In genomic region chr20:324177-325042, GRCh38 we compare ENCODE assay signal across 8 cellular contexts. TPM values are rescaled to one million over a fixed set of nuclear protein-coding genes. Genes with fewer than 3 reads are reported as not detected.
A peak's percentile ranks its signal among the peaks of the same experiment; 100 is the strongest.
DNase-seq lines count a peak whose midpoint lies in the region; ATAC-seq and TF ChIP-seq lines count a peak whose summit lies in the region.

No MANE protein-coding gene starts in this region.

- peak overlapping the region; percentile 88 to 96 (median 92) for H3K27ac Mint-ChIP-seq in CD4-positive, alpha-beta memory T cell
- peak overlapping the region; percentile 78 for H3K27ac Mint-ChIP-seq in activated CD4-positive, alpha-beta memory T cell treated with anti-CD3 and anti-CD28 coated beads for 36 hours

- POLR2A ChIA-PET in CD4-positive, alpha-beta memory T cell (lab: Charles Lee; ENCODE audit: partially characterized antibody), result interaction anchor here (0.7 to 4.3 kb wide), 9 partner anchors 15 to 219 kb away, joined by 3 to 112 read pairs (median 3); partner anchors contain the start of genes CSNK2A1, TBC1D20 and ZCCHC3
- POLR2A ChIA-PET in activated CD4-positive, alpha-beta memory T cell treated with anti-CD3 and anti-CD28 coated beads for 36 hours (lab: Charles Lee), result interaction anchor here (1.1 to 3.1 kb wide), 4 partner anchors 18 to 28 kb away, joined by 4 to 17 read pairs (median 4); partner anchors contain the start of gene ZCCHC3

- peak overlapping the region; percentile 45 for H3K27ac ChIP-seq in CD4-positive, alpha-beta memory T cell (ENCODE audit: low read depth, low read length)
- H3K27ac ChIP-seq in lung (ENCODE audit: low read depth in 1 of 2, low read length in 1 of 2), result peak overlapping the region; percentile 87 to 94

- no peaks in the 10 kb centered on the region for H3K9me3 ChIP-seq in CD4-positive, alpha-beta memory T cell (ENCODE audit: control insufficient read depth in 1 of 2, low read length in 2 of 2)
- H3K9me3 ChIP-seq in lung (ENCODE audit: control insufficient read depth in 2 of 2, insufficient read depth in 1 of 2, low read length in 1 of 2), result no peaks in the 10 kb centered on the region

- DNase-seq in CD4-positive, alpha-beta memory T cell, result peak; percentile 83 to 87 (median 84)
- peak; percentile 98 for DNase-seq in NCI-H748 (lab: John Stamatoyannopoulos, UW; ENCODE audit: unreplicated experiment)
- DNase-seq in activated CD4-positive, alpha-beta memory T cell treated with anti-CD3 and anti-CD28 coated beads for 36 hours, result peak; percentile 89
- peak; percentile 93 for DNase-seq in ecto neural progenitor cell (ENCODE audit: low spot score)
- DNase-seq in lung (ENCODE audit: low spot score), result peak; percentile 94
- peak; percentile 81 to 92 (median 81) for DNase-seq in stimulated activated CD4-positive, alpha-beta T cell treated with anti-CD3 and anti-CD28 coated beads, TNF-alpha, amount 100 ng/mL, for 24 hours (ENCODE audit: low read depth in 3 of 3)

- H3K4me1 Mint-ChIP-seq in CD4-positive, alpha-beta memory T cell, result peaks cover 3 to 22% (median 14%) of the 10 kb centered on the region in 4 donors
- H3K4me1 Mint-ChIP-seq in activated CD4-positive, alpha-beta memory T cell treated with anti-CD3 and anti-CD28 coated beads for 36 hours (ENCODE audit: low read depth), result peaks cover 14% of the 10 kb centered on the region

- WGBS in lung, 2 donors, result 0 to 1% methylated on average over 67 to 68 of the region's 68 CpGs

- no peaks in the 10 kb centered on the region for H3K27me3 ChIP-seq in CD4-positive, alpha-beta memory T cell (ENCODE audit: insufficient read depth, low read length)
- no peaks in the 10 kb centered on the region for H3K27me3 ChIP-seq in lung (ENCODE audit: control insufficient read depth, insufficient read depth)

- intact Hi-C loops in CD4-positive, alpha-beta memory T cell (cut with micrococcal nuclease), result loop anchor here (1.0 kb wide), 3 partner anchors 27 to 84 kb away; partner anchors contain the start of genes C20orf96, RBCK1 and ZCCHC3
- intact Hi-C loops in activated CD4-positive, alpha-beta memory T cell treated with anti-CD3 and anti-CD28 coated beads for 36 hours (cut with micrococcal nuclease), result loop anchor here (1.0 kb wide), 3 partner anchors 14 to 220 kb away; no protein-coding TSS in a partner anchor

- H3K4me3 ChIP-seq in CD4-positive, alpha-beta memory T cell (ENCODE audit: low read length in 2 of 2), result peak overlapping the region; percentile 79 to 96
- peak overlapping the region; percentile 47 for H3K4me3 ChIP-seq in lung

- peaks cover 0 to 1% of the 10 kb centered on the region in 2 donors for H3K36me3 Mint-ChIP-seq in CD4-positive, alpha-beta memory T cell
- H3K36me3 Mint-ChIP-seq in activated CD4-positive, alpha-beta memory T cell treated with anti-CD3 and anti-CD28 coated beads for 36 hours, result no peaks in the 10 kb centered on the region

- H3K4me3 Mint-ChIP-seq in CD4-positive, alpha-beta memory T cell, result peak overlapping the region; percentile 90 to 95 (median 92)
- H3K4me3 Mint-ChIP-seq in activated CD4-positive, alpha-beta memory T cell treated with anti-CD3 and anti-CD28 coated beads for 36 hours, result peak overlapping the region; percentile 82

- no peak for TF ChIP-seq CTCF in lung (IDR thresholded peaks at IDR 0.05; ENCODE audit: control extremely low read depth, extremely low read depth)

- H3K4me1 ChIP-seq in CD4-positive, alpha-beta memory T cell (ENCODE audit: insufficient read depth, low read length), result peaks cover 25% of the 10 kb centered on the region
- H3K4me1 ChIP-seq in lung (ENCODE audit: control insufficient read depth in 2 of 2, insufficient read depth in 2 of 2, low read length in 2 of 2), result peaks cover 0 to 2% of the 10 kb centered on the region in 2 donors

- H3K27me3 Mint-ChIP-seq in CD4-positive, alpha-beta memory T cell, result no peaks in the 10 kb centered on the region
- no peaks in the 10 kb centered on the region for H3K27me3 Mint-ChIP-seq in activated CD4-positive, alpha-beta memory T cell treated with anti-CD3 and anti-CD28 coated beads for 36 hours

- no peaks in the 10 kb centered on the region for H3K36me3 ChIP-seq in CD4-positive, alpha-beta memory T cell (ENCODE audit: insufficient read depth, low read length)
- H3K36me3 ChIP-seq in lung (ENCODE audit: control insufficient read depth in 2 of 2, insufficient read depth in 2 of 2, low read length in 2 of 2), result peaks cover 0 to 5% of the 10 kb centered on the region in 2 donors

- CTCF ChIA-PET in CD4-positive, alpha-beta memory T cell (lab: Charles Lee; ENCODE audit: partially characterized antibody), result interaction anchor here (0.6 to 3.1 kb wide), 6 partner anchors 12 to 154 kb away, joined by 3 to 16 read pairs (median 4); no protein-coding TSS in a partner anchor
- CTCF ChIA-PET in activated CD4-positive, alpha-beta memory T cell treated with anti-CD3 and anti-CD28 coated beads for 36 hours (lab: Charles Lee), result interaction anchor here (1.0 to 2.0 kb wide), 4 partner anchors 21 to 26 kb away, joined by 3 to 8 read pairs (median 4); no protein-coding TSS in a partner anchor

- no peaks in the 10 kb centered on the region for H3K9me3 Mint-ChIP-seq in CD4-positive, alpha-beta memory T cell
- no peaks in the 10 kb centered on the region for H3K9me3 Mint-ChIP-seq in activated CD4-positive, alpha-beta memory T cell treated with anti-CD3 and anti-CD28 coated beads for 36 hours

- ATAC-seq in GM19395 (IDR thresholded peaks at IDR 0.05; ENCODE audit: unreplicated experiment) (peak; percentile 59), HG03558 (IDR thresholded peaks at IDR 0.05; ENCODE audit: extremely low read depth, unreplicated experiment) (peak; percentile 33), lung (ENCODE audit: insufficient read depth, low FRiP score) (peak; percentile 75)

RNA-seq across cellular contexts. Expression of gene SOX12, which starts 0.9 kb away (rescaled TPM):
- 1 to 10 TPM; 4.7 to 5.0 TPM for total RNA-seq in CD4-positive, alpha-beta memory T cell
- under 1 TPM; 0.08 to 0.69 TPM for polyA plus RNA-seq in CD4-positive, alpha-beta memory T cell
- 1 to 10 TPM; 4.4 to 4.7 TPM for total RNA-seq in activated CD4-positive, alpha-beta memory T cell treated with anti-CD3 and anti-CD28 coated beads for 36 hours
- total RNA-seq in lung, result 10 to 100 TPM in 1 of 2 donors, 1 to 10 TPM in 1; 6.8 to 15.9 TPM
- polyA plus RNA-seq in lung, result 1 to 10 TPM; 2.7 to 4.1 TPM

RNA-seq across cellular contexts. Expression of gene NRSN2, which starts 22.5 kb away (rescaled TPM):
- 1 to 10 TPM in 1 of 2 experiments, under 1 TPM in 1; 0.52 to 1.1 TPM for total RNA-seq in CD4-positive, alpha-beta memory T cell
- 1 to 10 TPM in 1 of 2 donors, not detected in 1; 1.3 TPM for polyA plus RNA-seq in CD4-positive, alpha-beta memory T cell
- total RNA-seq in activated CD4-positive, alpha-beta memory T cell treated with anti-CD3 and anti-CD28 coated beads for 36 hours, result 1 to 10 TPM; 9.5 to 9.7 TPM
- 10 to 100 TPM; 15.3 to 43.7 TPM for total RNA-seq in lung
- polyA plus RNA-seq in lung, result 10 to 100 TPM; 22.5 to 34.7 TPM

RNA-seq across cellular contexts. Expression of gene ZCCHC3, which starts 27.0 kb away (rescaled TPM):
- 10 to 100 TPM; 27.9 to 29.8 TPM for total RNA-seq in CD4-positive, alpha-beta memory T cell
- polyA plus RNA-seq in CD4-positive, alpha-beta memory T cell, result 10 to 100 TPM in 1 of 2 donors, 1 to 10 TPM in 1; 5.8 to 12.2 TPM
- total RNA-seq in activated CD4-positive, alpha-beta memory T cell treated with anti-CD3 and anti-CD28 coated beads for 36 hours, result 10 to 100 TPM; 15.2 to 15.9 TPM
- 10 to 100 TPM; 15.3 to 27.8 TPM for total RNA-seq in lung
- 10 to 100 TPM; 10.4 to 12.0 TPM for polyA plus RNA-seq in lung

RNA-seq across cellular contexts. Expression of gene C20orf96, which starts 33.9 kb away (rescaled TPM):
- total RNA-seq in CD4-positive, alpha-beta memory T cell, result 1 to 10 TPM; 1.8 to 2.5 TPM
- under 1 TPM; 0.25 to 0.39 TPM for polyA plus RNA-seq in CD4-positive, alpha-beta memory T cell
- 1 to 10 TPM; 5.4 to 6.4 TPM for total RNA-seq in activated CD4-positive, alpha-beta memory T cell treated with anti-CD3 and anti-CD28 coated beads for 36 hours
- 10 to 100 TPM; 14.4 to 22.4 TPM for total RNA-seq in lung
- 1 to 10 TPM; 5.2 to 6.6 TPM for polyA plus RNA-seq in lung

RNA-seq across cellular contexts. Expression of gene TRIB3, which starts 56.1 kb away (rescaled TPM):
- 1 to 10 TPM; 7.2 to 8.1 TPM for total RNA-seq in CD4-positive, alpha-beta memory T cell
- polyA plus RNA-seq in CD4-positive, alpha-beta memory T cell, result 10 to 100 TPM in 1 of 2 donors, 1 to 10 TPM in 1; 8.7 to 12.4 TPM
- 10 to 100 TPM; 42.6 to 43.5 TPM for total RNA-seq in activated CD4-positive, alpha-beta memory T cell treated with anti-CD3 and anti-CD28 coated beads for 36 hours
- total RNA-seq in lung, result 10 to 100 TPM in 1 of 2 donors, 1 to 10 TPM in 1; 7.6 to 39.4 TPM
- polyA plus RNA-seq in lung, result 10 to 100 TPM; 29.9 to 36.5 TPM

Comparison
In these comparisons a context has a peak if more than half of its experiments do, and no peak if none do; other contexts are left out.
1. Peak in every context shown above with its lines: DNase-seq, ATAC-seq, H3K4me3 ChIP-seq and H3K27ac ChIP-seq.
2. RNA of gene NRSN2, which starts 22.5 kb away (total RNA-seq): 15.3 to 43.7 TPM in lung and 9.5 to 9.7 TPM in activated CD4-positive, alpha-beta memory T cell treated with anti-CD3 and anti-CD28 coated beads for 36 hours; 0.52 to 1.1 TPM in CD4-positive, alpha-beta memory T cell; every median in the first group is over 4 times any median in the second.